ENCODE assay signal across 18 cellular contexts in genomic region chr6:9499709-9500108, GRCh38.
"Had no signal": no experiment of that assay in that cellular context is flagged by ENCODE, and none has a peak within 500 bp of the region (broad histone marks: within the 10 kb centered on the region; RNA-seq: fewer than 3 reads in every experiment).

No MANE protein-coding gene starts in this region.

- H3K27ac Mint-ChIP-seq: activated naive CD8-positive, alpha-beta T cell; memory B cell; nephron progenitor cell had no signal

- ATAC-seq: esophagus mucosa; gastrocnemius medialis; left lung; stimulated activated naive CD8-positive, alpha-beta T cell treated with anti-CD3 and anti-CD28 coated beads, Interleukin-15, Interleukin-2, amounts not matched to agents 100 U/mL and 50 U/mL, for 24 hours; upper lobe of right lung had no signal

- H3K4me3 Mint-ChIP-seq: activated naive CD8-positive, alpha-beta T cell; memory B cell; nephron progenitor cell had no signal

- DNase-seq: activated CD4-positive, CD25-positive, alpha-beta regulatory T cell; activated effector memory CD4-positive, alpha-beta T cell treated with anti-CD3 and anti-CD28 coated beads, Interleukin-2, amount 50 U/mL, for 16 hours; activated T-cell treated with anti-CD3 and anti-CD28 coated beads, Interleukin-2, amount 50 U/mL, for 1 hour; brain microvascular endothelial cell; gastrocnemius medialis; islet precursor cell; left lung; nephron progenitor cell; sigmoid colon; stimulated activated CD4-positive, alpha-beta T cell treated with anti-CD3 and anti-CD28 coated beads, Interleukin-2, amount 100 ng/mL, for 48 hours; stimulated activated naive CD8-positive, alpha-beta T cell treated with anti-CD3 and anti-CD28 coated beads, Interleukin-15, Interleukin-2, amounts not matched to agents 100 U/mL and 50 U/mL, for 24 hours; T-helper 2 cell; upper lobe of right lung had no signal

- H3K4me1 ChIP-seq: gastrocnemius medialis, left lung, sigmoid colon, upper lobe of right lung had no signal

- H3K9me3 ChIP-seq: gastrocnemius medialis, sigmoid colon, upper lobe of right lung had no signal

- FAIRE-seq: endometrium, TTC549 had no signal

- H3K27ac ChIP-seq: brain microvascular endothelial cell, gastrocnemius medialis, left lung, sigmoid colon, upper lobe of right lung had no signal

- H3K4me3 ChIP-seq: gastrocnemius medialis, left lung, sigmoid colon, upper lobe of right lung had no signal

- H3K27me3 ChIP-seq: brain microvascular endothelial cell, gastrocnemius medialis, left lung, sigmoid colon, upper lobe of right lung had no signal

- H3K36me3 Mint-ChIP-seq: activated naive CD8-positive, alpha-beta T cell; memory B cell had no signal

- H3K27me3 Mint-ChIP-seq: activated naive CD8-positive, alpha-beta T cell; memory B cell had no signal

- H3K4me1 Mint-ChIP-seq: memory B cell had no signal

- H3K36me3 ChIP-seq: brain microvascular endothelial cell, gastrocnemius medialis, left lung, sigmoid colon, upper lobe of right lung had no signal
